Comparison of ENCODE assay signal across 8 cellular contexts in genomic region chr2:26504002-26504401, GRCh38. TPM values are rescaled to one million over a fixed set of nuclear protein-coding genes. Genes with fewer than 3 reads are reported as not detected.
A peak's percentile ranks its signal among the peaks of the same experiment; 100 is the strongest.
DNase-seq lines count a peak whose midpoint lies in the region; ATAC-seq and TF ChIP-seq lines count a peak whose summit lies in the region.

No MANE protein-coding gene starts in this region.

- H3K36me3 ChIP-seq in Panc1 (ENCODE audit: control insufficient read depth, insufficient read depth, low read length): no peaks in the 10 kb centered on the region

- H3K4me1 Mint-ChIP-seq in T-helper 1 cell treated with Interleukin-12 subunit alpha and Interleukin-12 subunit beta and Interleukin-4 antibody, amounts not matched to agents 30 μg/mL and 1 μg/mL, for 36 hours (ENCODE audit: low read depth): peaks cover 10% of the 10 kb centered on the region
- peaks cover 10% of the 10 kb centered on the region for H3K4me1 Mint-ChIP-seq in stimulated activated effector memory CD8-positive, alpha-beta T cell treated with anti-CD3 and anti-CD28 coated beads, Interleukin-12 subunit alpha, Interleukin-12 subunit beta, amount 100 ng/mL, for 72 hours

- no peaks in the 10 kb centered on the region for H3K9me3 ChIP-seq in Panc1 (ENCODE audit: control insufficient read depth, insufficient read depth, low read depth, low read length)

- peak overlapping the region; percentile 44 to 60 for H3K4me3 ChIP-seq in Panc1 (ENCODE audit: low read depth in 2 of 2, low read length in 2 of 2)
- peak overlapping the region; percentile 55 for H3K4me3 ChIP-seq in epithelial cell of proximal tubule (ENCODE audit: low read depth, low read length)

- no TSS peak for BruUV-seq in Panc1 (replicated peaks; lab: Mats Ljungman, UMichigan)

- H3K27ac Mint-ChIP-seq in T-helper 1 cell treated with Interleukin-12 subunit alpha and Interleukin-12 subunit beta and Interleukin-4 antibody, amounts not matched to agents 30 μg/mL and 1 μg/mL, for 36 hours: peak overlapping the region; percentile 49
- peak overlapping the region; percentile 81 for H3K27ac Mint-ChIP-seq in stimulated activated effector memory CD8-positive, alpha-beta T cell treated with anti-CD3 and anti-CD28 coated beads, Interleukin-12 subunit alpha, Interleukin-12 subunit beta, amount 100 ng/mL, for 72 hours

- in situ Hi-C loops in Panc1 (cut with HindIII; ENCODE audit: low pct_unique_long_range_greater_than_20kb, low sequenced_read_pairs) (no loop called here), GM13976 (cut with MboI; ENCODE audit: low sequenced_read_pairs, unreplicated experiment) (no loop called here)

- no peaks in the 10 kb centered on the region for H3K9me3 Mint-ChIP-seq in T-helper 1 cell treated with Interleukin-12 subunit alpha and Interleukin-12 subunit beta and Interleukin-4 antibody, amounts not matched to agents 30 μg/mL and 1 μg/mL, for 36 hours
- no peaks in the 10 kb centered on the region for H3K9me3 Mint-ChIP-seq in stimulated activated effector memory CD8-positive, alpha-beta T cell treated with anti-CD3 and anti-CD28 coated beads, Interleukin-12 subunit alpha, Interleukin-12 subunit beta, amount 100 ng/mL, for 72 hours

- peaks cover 12% of the 10 kb centered on the region for H3K27me3 ChIP-seq in Panc1 (ENCODE audit: control insufficient read depth, insufficient read depth, low read length)

- POLR2A ChIA-PET in Panc1 (lab: Charles Lee): no interaction called here

- H3K27ac ChIP-seq in Panc1 (ENCODE audit: low read length): peak overlapping the region; percentile 17; the same call in 1 of the 2 replicates

- CTCF ChIA-PET in Panc1 (lab: Charles Lee): interaction anchor here (1.0 kb wide), 1 partner anchor 46 kb away, joined by 3 read pairs; no protein-coding TSS in a partner anchor

- H3K36me3 Mint-ChIP-seq in T-helper 1 cell treated with Interleukin-12 subunit alpha and Interleukin-12 subunit beta and Interleukin-4 antibody, amounts not matched to agents 30 μg/mL and 1 μg/mL, for 36 hours (ENCODE audit: low read depth): no peaks in the 10 kb centered on the region
- no peaks in the 10 kb centered on the region for H3K36me3 Mint-ChIP-seq in stimulated activated effector memory CD8-positive, alpha-beta T cell treated with anti-CD3 and anti-CD28 coated beads, Interleukin-12 subunit alpha, Interleukin-12 subunit beta, amount 100 ng/mL, for 72 hours

- TF ChIP-seq CTCF in Panc1 (IDR thresholded peaks at IDR 0.05) (no peak), epithelial cell of proximal tubule (conservative IDR thresholded peaks at IDR 0.05; ENCODE audit: low read depth, low read length) (no peak), GM13976 (IDR thresholded peaks at IDR 0.05; ENCODE audit: borderline replicate concordance, control extremely low read depth, extremely low read depth, insufficient read depth, missing control alignments) (no peak)

- H3K4me1 ChIP-seq in Panc1 (ENCODE audit: control insufficient read depth, insufficient read depth, low read length): no peaks in the 10 kb centered on the region

- peaks cover 4% of the 10 kb centered on the region for H3K27me3 Mint-ChIP-seq in T-helper 1 cell treated with Interleukin-12 subunit alpha and Interleukin-12 subunit beta and Interleukin-4 antibody, amounts not matched to agents 30 μg/mL and 1 μg/mL, for 36 hours (ENCODE audit: low read depth)

- intact Hi-C loops in Panc1 (cut with micrococcal nuclease; ENCODE audit: unreplicated experiment): no loop called here

- DNase-seq in T-helper 1 cell (no peak), Panc1 (ENCODE audit: low read depth, low spot score) (no peak), epithelial cell of proximal tubule (ENCODE audit: low read depth) (no peak), GM13976 (ENCODE audit: low spot score) (no peak), SKM-1 treated with dmso at 0.1 percent for 144 hours (lab: John Stamatoyannopoulos, UW; ENCODE audit: unreplicated experiment) (no peak)
- no peak for DNase-seq in stimulated activated effector memory CD8-positive, alpha-beta T cell treated with anti-CD3 and anti-CD28 coated beads, Interleukin-12 subunit alpha, Interleukin-12 subunit beta, amount 100 ng/mL, for 72 hours (ENCODE audit: low spot score in 2 of 2)

- peak overlapping the region; percentile 83 for H3K4me3 Mint-ChIP-seq in T-helper 1 cell treated with Interleukin-12 subunit alpha and Interleukin-12 subunit beta and Interleukin-4 antibody, amounts not matched to agents 30 μg/mL and 1 μg/mL, for 36 hours
- H3K4me3 Mint-ChIP-seq in stimulated activated effector memory CD8-positive, alpha-beta T cell treated with anti-CD3 and anti-CD28 coated beads, Interleukin-12 subunit alpha, Interleukin-12 subunit beta, amount 100 ng/mL, for 72 hours: peak overlapping the region; percentile 71

- ATAC-seq in Panc1: no peak
- no peak for ATAC-seq in stimulated activated effector memory CD8-positive, alpha-beta T cell treated with anti-CD3 and anti-CD28 coated beads, Interleukin-12 subunit alpha, Interleukin-12 subunit beta, amount 100 ng/mL, for 72 hours
- ATAC-seq in HG02623 (IDR thresholded peaks at IDR 0.05; ENCODE audit: unreplicated experiment): no peak

RNA-seq across cellular contexts. Expression of gene OTOF, which starts 26.1 kb away (rescaled TPM):
- total RNA-seq in Panc1 (2021; ENCODE audit: unreplicated experiment) (0.41 TPM), epithelial cell of proximal tubule (not detected in 2 replicates)
- polyA plus RNA-seq in Panc1 (2012; ENCODE audit: insufficient read length): 0.39 TPM
